In the genomic region with DNA sequence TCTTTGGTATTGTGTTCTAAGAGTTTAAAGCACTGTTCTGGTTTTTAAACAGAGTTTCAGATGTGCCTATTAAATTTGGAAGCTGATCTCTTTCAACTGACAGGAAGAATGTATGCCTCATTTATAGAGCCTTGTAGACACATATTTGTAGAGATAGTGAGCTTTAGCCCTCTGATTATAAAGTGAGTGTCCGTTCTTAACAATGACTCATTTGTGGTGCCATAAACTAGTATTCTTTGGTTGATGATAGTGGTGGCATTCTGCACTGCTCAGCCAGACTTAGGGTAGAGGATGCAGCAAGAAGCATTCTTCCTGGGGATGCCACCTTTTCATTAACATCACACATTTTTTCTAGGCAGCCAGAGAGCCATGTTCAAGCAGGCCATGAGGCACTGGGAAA, we compare ENCODE assay signal across 1 cellular context.
TF ChIP-seq lines count a peak whose summit lies in the region.

No MANE protein-coding gene starts in this region.

TF ChIP-seq in SK-N-SH treated with all-trans-retinoic acid at 6 μM for 48 hours, 23 proteins besides CTCF, POLR2A, EP300 and RAD21 (continued from another document):
- TF ChIP-seq PATZ1 (CRISPR knock-in tag; IDR thresholded peaks at IDR 0.05; ENCODE audit: borderline replicate concordance), result no peak
- TF ChIP-seq OSR1 (CRISPR knock-in tag; IDR thresholded peaks at IDR 0.05), result no peak
- no peak for TF ChIP-seq GLIS3 (CRISPR knock-in tag; IDR thresholded peaks at IDR 0.05)
- TF ChIP-seq ZC3H10 (CRISPR knock-in tag; IDR thresholded peaks at IDR 0.05), result no peak
